8 cellular contexts compared by ENCODE assay signal in genomic region chr6:31441368-31442267, GRCh38. TPM values are rescaled to one million over a fixed set of nuclear protein-coding genes. Genes with fewer than 3 reads are reported as not detected.
DNase-seq lines count a peak whose midpoint lies in the region; ATAC-seq and TF ChIP-seq lines count a peak whose summit lies in the region.

No MANE protein-coding gene starts in this region.

- peaks cover 24 to 62% (median 29%) of the 10 kb centered on the region in 3 donors for H3K27me3 Mint-ChIP-seq in CD14-positive monocyte (ENCODE audit: low read depth in 3 of 3)

- DNase-seq in CD14-positive monocyte (ENCODE audit: low spot score), result peak; percentile 82
- peak; percentile 87 for DNase-seq in GM23248
- peak; percentile 74 for DNase-seq in RKO (ENCODE audit: low spot score)
- peak; percentile 75 for DNase-seq in activated T-helper 9 cell treated with anti-CD3 and anti-CD28 coated beads, Interleukin-2, amount 50 U/mL, for 16 hours (ENCODE audit: low read depth)
- peak; percentile 80 for DNase-seq in glomerular visceral epithelial cell (ENCODE audit: extremely low spot score)
- DNase-seq in ovary, result peak; percentile 74 to 88 (median 85)
- DNase-seq in ureter (ENCODE audit: low spot score), result peak; percentile 81

- H3K9me3 ChIP-seq in GM23248 (ENCODE audit: low read depth) (no peaks in the 10 kb centered on the region), ovary (no peaks in the 10 kb centered on the region)

- TF ChIP-seq EP300 in ovary (IDR thresholded peaks at IDR 0.05), result no peak

- H3K9me3 Mint-ChIP-seq in CD14-positive monocyte, result peaks cover 6 to 20% (median 11%) of the 10 kb centered on the region in 7 donors

- no peaks in the 10 kb centered on the region for H3K9me2 ChIP-seq in GM23248 (ENCODE audit: insufficient read depth)

- TF ChIP-seq CTCF in CD14-positive monocyte (IDR thresholded peaks at IDR 0.05) (peak; percentile 87), ovary (IDR thresholded peaks at IDR 0.05) (peak; percentile 51 to 75 (median 71))

- no peak for ATAC-seq in HG03565 (IDR thresholded peaks at IDR 0.05; ENCODE audit: unreplicated experiment)

- H4K20me1 ChIP-seq in GM23248 (ENCODE audit: insufficient read depth), result no peaks in the 10 kb centered on the region

- H3K4me2 ChIP-seq in GM23248 (ENCODE audit: unreplicated experiment), result peak overlapping the region; percentile 70

- no peak for TF ChIP-seq POLR2A in ovary (IDR thresholded peaks at IDR 0.05)

- H3K4me1 ChIP-seq in GM23248 (ENCODE audit: insufficient read depth), result peaks cover 7% of the 10 kb centered on the region; the same call in 1 of the 2 replicates
- H3K4me1 ChIP-seq in ovary (ENCODE audit: insufficient read depth), result no peaks in the 10 kb centered on the region

- H3K36me3 ChIP-seq in GM23248 (ENCODE audit: low read depth) (no peaks in the 10 kb centered on the region), ovary (no peaks in the 10 kb centered on the region)

- H3K27me3 ChIP-seq in GM23248 (replicated peaks; ENCODE audit: insufficient read depth), result no peaks in the 10 kb centered on the region
- no peaks in the 10 kb centered on the region for H3K27me3 ChIP-seq in ovary

- peak overlapping the region in 1 of 2 donors; percentile 21 for H3K4me3 Mint-ChIP-seq in CD14-positive monocyte

- no peaks in the 10 kb centered on the region; the same call in 1 of the 2 replicates for H3F3A ChIP-seq in GM23248 (ENCODE audit: insufficient read depth)

- no peak overlapping the region for H3K9ac ChIP-seq in GM23248

- H2AFZ ChIP-seq in GM23248, result peak overlapping the region; percentile 66

- peak overlapping the region in 1 of 7 donors; percentile 15 for H3K27ac Mint-ChIP-seq in CD14-positive monocyte

- no peaks in the 10 kb centered on the region for H3K79me2 ChIP-seq in GM23248 (ENCODE audit: insufficient read depth)

- intact Hi-C loops in CD14-positive monocyte (cut with micrococcal nuclease), result loop anchor here (2.0 kb wide), 2 partner anchors 43 to 45 kb away; no protein-coding TSS in a partner anchor
- intact Hi-C loops in ovary (cut with DNase I), result loop anchor here (1.0 to 5.0 kb wide), 3 partner anchors 44 to 45 kb away; no protein-coding TSS in a partner anchor

- H3K27ac ChIP-seq in GM23248, result no peak overlapping the region
- no peak overlapping the region for H3K27ac ChIP-seq in ovary

- H3K4me1 Mint-ChIP-seq in CD14-positive monocyte, result peaks cover 6% of the 10 kb centered on the region

- peak overlapping the region; percentile 57 for H3K4me3 ChIP-seq in GM23248
- no peak overlapping the region for H3K4me3 ChIP-seq in ovary

- in situ Hi-C loops in GM23248 (cut with MboI), result no loop called here

- 10% methylated on average over 27 of the region's 28 CpGs for WGBS in GM23248 (ENCODE audit: low coverage in 1 of 2, low lambda C conversion rate in 2 of 2, missing lambda C conversion rate in 2 of 2), 2 experiments
- 10 to 16% (median 11%) methylated on average over 28 of the region's 28 CpGs for WGBS in ovary, 3 donors

- peaks cover 0 to 3% of the 10 kb centered on the region in 2 donors for H3K36me3 Mint-ChIP-seq in CD14-positive monocyte

RNA-seq across cellular contexts. Expression of gene MICA, which starts 38.2 kb away (rescaled TPM):
- 1 to 10 TPM; 5.6 to 6.9 TPM for polyA plus RNA-seq in CD14-positive monocyte
- 24.0 and 42.6 TPM in 2 replicates for total RNA-seq in GM23248 (2014; rRNA removed; shearing (Covaris generic))
- 36.9 and 38.0 TPM in 2 replicates for polyA plus RNA-seq in GM23248 (2016; fragmentation: Nextera tagmentation; extraction: Ambion mirVana)
- 10 to 100 TPM; 15.8 to 48.9 (median 24.5) TPM for total RNA-seq in ovary
- 10 to 100 TPM; 31.1 to 33.2 TPM for polyA plus RNA-seq in ovary
- total RNA-seq in ureter, result 27.7 TPM

RNA-seq across cellular contexts. Expression of gene MICB, which starts 56.3 kb away (rescaled TPM):
- polyA plus RNA-seq in CD14-positive monocyte (10 to 100 TPM in 1 of 2 donors, 1 to 10 TPM in 1; 8.1 to 11.4 TPM), GM23248 (2016; fragmentation: Nextera tagmentation; extraction: Ambion mirVana) (3.7 and 4.2 TPM in 2 replicates), ovary (10 to 100 TPM in 1 of 2 donors, under 1 TPM in 1; 0.48 to 10.6 TPM)
- total RNA-seq in GM23248 (2014; rRNA removed; shearing (Covaris generic)), result 4.1 and 4.9 TPM in 2 replicates
- total RNA-seq in ovary (1 to 10 TPM in 4 of 7 donors, under 1 TPM in 3; 0.57 to 1.7 (median 1.3) TPM), ureter (2.9 TPM)
